ENCODE assay signal across 11 cellular contexts in genomic region chr3:178195824-178196223, GRCh38.
A peak's percentile ranks its signal among the peaks of the same experiment; 100 is the strongest.
DNase-seq lines count a peak whose midpoint lies in the region; ATAC-seq, FAIRE-seq and TF ChIP-seq lines count a peak whose summit lies in the region.
"Had no signal": no experiment of that assay in that cellular context is flagged by ENCODE, and none has a peak within 500 bp of the region (broad histone marks: within the 10 kb centered on the region; RNA-seq: fewer than 3 reads in every experiment).

No MANE protein-coding gene starts in this region.

- H3K4me3 ChIP-seq in astrocyte of the spinal cord (ENCODE audit: low read depth, low read length), result no peak overlapping the region
- no peak overlapping the region for H3K4me3 ChIP-seq in gastrocnemius medialis
- H3K4me3 ChIP-seq in small intestine (ENCODE audit: low read depth in 1 of 2, low read length in 2 of 2), result no peak overlapping the region
- H3K4me3 ChIP-seq: GM12878 had no signal

- no peak overlapping the region for H3K27ac Mint-ChIP-seq in immature natural killer cell
- H3K27ac Mint-ChIP-seq: naive thymus-derived CD4-positive, alpha-beta T cell had no signal

- no peaks in the 10 kb centered on the region for H3K36me3 Mint-ChIP-seq in immature natural killer cell
- H3K36me3 Mint-ChIP-seq: naive thymus-derived CD4-positive, alpha-beta T cell had no signal

- H3K9me3 Mint-ChIP-seq in immature natural killer cell, result peaks cover 0 to 5% (median 0%) of the 10 kb centered on the region in 6 donors

- H3K4me1 ChIP-seq in gastrocnemius medialis (peaks cover 7 to 17% of the 10 kb centered on the region in 2 donors), small intestine (ENCODE audit: control insufficient read depth in 2 of 2, insufficient read depth in 1 of 2, low read depth in 1 of 2, low read length in 1 of 2) (no peaks in the 10 kb centered on the region)

- WGBS in small intestine, 3 donors, result 77 to 88% (median 87%) methylated on average over 2 of the region's 2 CpGs

- ATAC-seq in GM19043 (IDR thresholded peaks at IDR 0.05; ENCODE audit: low read depth, unreplicated experiment), result peak; percentile 81
- ATAC-seq in HG02981 (IDR thresholded peaks at IDR 0.05; ENCODE audit: unreplicated experiment), result peak; percentile 96
- ATAC-seq in gastrocnemius medialis, result peak; percentile 97 to 98
- ATAC-seq: GM12878; HepG2; naive thymus-derived CD4-positive, alpha-beta T cell had no signal

- no peak for TF ChIP-seq POLR2A in gastrocnemius medialis (IDR thresholded peaks at IDR 0.05)

- no peak overlapping the region for H3K4me3 Mint-ChIP-seq in immature natural killer cell
- H3K4me3 Mint-ChIP-seq: naive thymus-derived CD4-positive, alpha-beta T cell had no signal

- no peaks in the 10 kb centered on the region for H3K4me1 Mint-ChIP-seq in immature natural killer cell

- FAIRE-seq in small intestine (lab: Jason Lieb, UNC), result no peak
- FAIRE-seq: endothelial cell of umbilical vein, GM12878, HepG2 had no signal

- intact Hi-C loops in gastrocnemius medialis (cut with DNase I; ENCODE audit: low total_unique reads), result no loop called here

- no peaks in the 10 kb centered on the region for H3K27me3 ChIP-seq in gastrocnemius medialis
- no peaks in the 10 kb centered on the region for H3K27me3 ChIP-seq in small intestine (ENCODE audit: control insufficient read depth in 2 of 2, insufficient read depth in 2 of 2, low read length in 2 of 2)

- peak; percentile 52 for DNase-seq in astrocyte of the spinal cord (ENCODE audit: low read depth, low spot score)
- DNase-seq in gastrocnemius medialis, result no peak
- no peak for DNase-seq in NCI-H1417 (lab: John Stamatoyannopoulos, UW)
- no peak for DNase-seq in small intestine
- no peak for DNase-seq in immature natural killer cell
- DNase-seq: naive thymus-derived CD4-positive, alpha-beta T cell had no signal

- TF ChIP-seq CTCF in astrocyte of the spinal cord (IDR thresholded peaks at IDR 0.05; ENCODE audit: low read depth, low read length) (no peak), gastrocnemius medialis (IDR thresholded peaks at IDR 0.05 in 4 of 5, conservative IDR thresholded peaks at IDR 0.05 in 1 of 5) (no peak)

- H3K9me3 ChIP-seq in gastrocnemius medialis, result no peaks in the 10 kb centered on the region
- H3K9me3 ChIP-seq in small intestine (ENCODE audit: control insufficient read depth, low read depth), result no peaks in the 10 kb centered on the region

- H3K27ac ChIP-seq in gastrocnemius medialis, result peak overlapping the region in 3 of 4 donors; percentile 23 to 65 (median 44)
- no peak overlapping the region for H3K27ac ChIP-seq in small intestine (ENCODE audit: low read depth in 1 of 2, low read length in 1 of 2)

- in situ Hi-C loops in astrocyte of the spinal cord (cut with HindIII; ENCODE audit: low sequenced_read_pairs), result no loop called here
- in situ Hi-C loops in gastrocnemius medialis (cut with MboI; ENCODE audit: low sequenced_read_pairs in 4 of 4), result no loop called here

- H3K36me3 ChIP-seq in gastrocnemius medialis (no peaks in the 10 kb centered on the region), small intestine (ENCODE audit: control insufficient read depth in 2 of 2, insufficient read depth in 2 of 2, low read length in 2 of 2) (no peaks in the 10 kb centered on the region)

- H3K27me3 Mint-ChIP-seq in immature natural killer cell (ENCODE audit: low read depth in 3 of 3), result no peaks in the 10 kb centered on the region
- H3K27me3 Mint-ChIP-seq: naive thymus-derived CD4-positive, alpha-beta T cell had no signal

Comparison
In these comparisons a context has a peak if more than half of its experiments do, and no peak if none do; other contexts are left out.
1. H3K27ac ChIP-seq: peak in gastrocnemius medialis (3 of 4); none in small intestine (0 of 2).
2. Peak in every context shown above with its lines, with median percentiles within 50 percentile points of each other: ATAC-seq.